9 cellular contexts compared by ENCODE assay signal in the genomic region with DNA sequence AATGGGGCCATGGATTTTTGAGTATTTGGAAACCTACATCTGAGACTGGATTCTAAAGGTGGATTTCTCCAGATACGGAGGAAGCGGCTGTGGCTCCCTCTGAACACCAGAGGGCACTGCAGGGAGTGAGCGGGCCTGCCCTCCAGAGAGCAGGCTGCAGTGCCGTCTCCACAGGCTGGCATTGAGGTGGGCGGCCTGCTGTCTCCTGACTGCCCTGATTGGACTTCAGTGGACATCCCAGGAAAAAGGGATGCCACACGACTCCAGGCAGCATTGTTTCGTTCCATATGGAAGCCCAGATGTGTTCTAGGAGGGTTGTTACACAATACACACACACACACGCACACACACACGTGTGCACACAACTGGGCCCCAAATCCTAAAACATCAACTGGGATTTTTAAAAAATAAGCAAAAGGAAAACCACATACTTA. TPM values are rescaled to one million over a fixed set of nuclear protein-coding genes. Genes with fewer than 3 reads are reported as not detected.
A peak's percentile ranks its signal among the peaks of the same experiment; 100 is the strongest.
DNase-seq lines count a peak whose midpoint lies in the region; ATAC-seq, FAIRE-seq and TF ChIP-seq lines count a peak whose summit lies in the region.
"Had no signal": no experiment of that assay in that cellular context is flagged by ENCODE, and none has a peak within 500 bp of the region (broad histone marks: within the 10 kb centered on the region; RNA-seq: fewer than 3 reads in every experiment).

No MANE protein-coding gene starts in this region.

- FAIRE-seq in small intestine (lab: Jason Lieb, UNC) = no peak

- H3K36me3 ChIP-seq in DND-41 (ENCODE audit: insufficient read depth, low read length) = no peaks in the 10 kb centered on the region
- H3K36me3 ChIP-seq in SJSA1 = no peaks in the 10 kb centered on the region
- H3K36me3 ChIP-seq in adrenal gland (replicated peaks in 1 of 2) = no peaks in the 10 kb centered on the region
- no peaks in the 10 kb centered on the region for H3K36me3 ChIP-seq in small intestine (ENCODE audit: control insufficient read depth in 2 of 2, insufficient read depth in 2 of 2, low read length in 2 of 2)

- no peaks in the 10 kb centered on the region for H3K4me1 ChIP-seq in DND-41 (ENCODE audit: insufficient read depth, low read length)
- no peaks in the 10 kb centered on the region for H3K4me1 ChIP-seq in SJSA1 (replicated peaks)
- no peaks in the 10 kb centered on the region for H3K4me1 ChIP-seq in adrenal gland (replicated peaks in 1 of 2)
- H3K4me1 ChIP-seq in small intestine (ENCODE audit: control insufficient read depth in 2 of 2, insufficient read depth in 1 of 2, low read depth in 1 of 2, low read length in 1 of 2) = no peaks in the 10 kb centered on the region

- TF ChIP-seq CTCF in DND-41 (IDR thresholded peaks at IDR 0.05; ENCODE audit: borderline replicate concordance, extremely low read depth, low read length, poor library complexity, severe bottlenecking) (peak; percentile 84), adrenal gland (IDR thresholded peaks at IDR 0.05) (peak; percentile 40 to 72 (median 60))

- no peak overlapping the region for H3K9ac ChIP-seq in DND-41 (ENCODE audit: low read depth, low read length)

- no peak overlapping the region for H3K4me2 ChIP-seq in DND-41 (ENCODE audit: insufficient read depth, low read length)

- no peaks in the 10 kb centered on the region for H3K79me2 ChIP-seq in DND-41 (ENCODE audit: insufficient read depth, low read length)

- WGBS in adrenal gland, 4 donors = 28 to 33% (median 31%) methylated on average over 9 of the region's 9 CpGs
- 25 to 32% (median 28%) methylated on average over 9 of the region's 9 CpGs for WGBS in small intestine, 3 donors

- H3K27me3 ChIP-seq in DND-41 (ENCODE audit: insufficient read depth, low read length, poor library complexity) = peaks cover 21% of the 10 kb centered on the region
- H3K27me3 ChIP-seq in SJSA1 (replicated peaks) = no peaks in the 10 kb centered on the region; the same call in 1 of the 2 replicates
- H3K27me3 ChIP-seq in adrenal gland = peaks cover 2% of the 10 kb centered on the region
- no peaks in the 10 kb centered on the region for H3K27me3 ChIP-seq in small intestine (ENCODE audit: control insufficient read depth in 2 of 2, insufficient read depth in 2 of 2, low read length in 2 of 2)

- H4K20me1 ChIP-seq in DND-41 (ENCODE audit: insufficient read depth, low read length) = peaks cover 7% of the 10 kb centered on the region

- H3K9me3 ChIP-seq in DND-41 (ENCODE audit: insufficient read depth, low read length, severe bottlenecking) (no peaks in the 10 kb centered on the region), SJSA1 (replicated peaks) (no peaks in the 10 kb centered on the region), adrenal gland (replicated peaks in 1 of 3) (no peaks in the 10 kb centered on the region), small intestine (ENCODE audit: control insufficient read depth, low read depth) (no peaks in the 10 kb centered on the region)

- no peak overlapping the region for H3K27ac ChIP-seq in DND-41 (ENCODE audit: low read length)
- H3K27ac ChIP-seq in SJSA1 = no peak overlapping the region
- H3K27ac ChIP-seq in adrenal gland = no peak overlapping the region
- H3K27ac ChIP-seq in small intestine (ENCODE audit: low read depth in 1 of 2, low read length in 1 of 2) = no peak overlapping the region

- intact Hi-C loops in adrenal gland (cut with DNase I) = no loop called here

- DNase-seq in DND-41 = peak; percentile 62
- peak; percentile 32 for DNase-seq in HT1080 (ENCODE audit: low read depth)
- DNase-seq in SJSA1 (ENCODE audit: low read depth in 1 of 2, low spot score in 2 of 2) = peak; percentile 35 to 65
- peak; percentile 51 to 69 (median 60) for DNase-seq in adrenal gland
- peak; percentile 69 for DNase-seq in hepatic stellate cell (ENCODE audit: low spot score)
- peak; percentile 42 for DNase-seq in small intestine

- H3K4me3 ChIP-seq in DND-41 (ENCODE audit: low read depth in 1 of 2, low read length in 2 of 2) (no peak overlapping the region), SJSA1 (no peak overlapping the region), adrenal gland (no peak overlapping the region), small intestine (ENCODE audit: low read depth in 1 of 2, low read length in 2 of 2) (no peak overlapping the region)

- ATAC-seq in DND-41 (ENCODE audit: insufficient read depth, low read depth) = peak; percentile 99
- no peak for ATAC-seq in GM18861 (IDR thresholded peaks at IDR 0.05; ENCODE audit: unreplicated experiment)
- ATAC-seq in GM18511 (IDR thresholded peaks at IDR 0.05; ENCODE audit: unreplicated experiment) = no peak

- TF ChIP-seq POLR2A in adrenal gland (IDR thresholded peaks at IDR 0.05) = no peak

- H2AFZ ChIP-seq in DND-41 (ENCODE audit: low read depth, low read length) = 0 out of 2 replicates have a peak overlapping the region, but pooled peaks have one; percentile 45

RNA-seq across cellular contexts. Expression of a gene that starts 20.9 kb away (rescaled TPM):
- 1.0 and 1.4 TPM in 2 replicates for total RNA-seq in HT1080 (2014; rRNA removed; shearing (Covaris generic))
- polyA plus RNA-seq in HT1080 (2015; cell fraction: cytosol; rRNA removed) = 0.86 and 1.5 TPM in 2 replicates
- 0.97 and 1.1 TPM in 2 replicates for polyA plus RNA-seq in HT1080 (2015; cell fraction: nucleus; rRNA removed)
- not detected in 2 replicates for total RNA-seq in SJSA1 (2014; rRNA removed; shearing (Covaris generic))
- total RNA-seq in adrenal gland = 1 to 10 TPM in 4 of 8 donors, under 1 TPM in 3, not detected in 1; 0.17 to 1.8 (median 1.1) TPM
- polyA plus RNA-seq in adrenal gland (1 to 10 TPM in 1 of 3 donors, under 1 TPM in 2; 0.24 to 1.4 (median 0.88) TPM), small intestine (1 to 10 TPM in 1 of 3 donors, not detected in 2; 6.2 TPM)
- total RNA-seq: T-helper 2 cell treated with Interferon-gamma antibody and Interleukin-4, amounts not matched to agents 100 ng/mL and 5 ng/mL, for 36 hours had no signal
